ENCODE assay signal across 31 cellular contexts in genomic region chr12:110966081-110966760, GRCh38. TPM values are rescaled to one million over a fixed set of nuclear protein-coding genes. Genes with fewer than 3 reads are reported as not detected.
DNase-seq lines count a peak whose midpoint lies in the region; ATAC-seq, FAIRE-seq and TF ChIP-seq lines count a peak whose summit lies in the region.
"Had no signal": no experiment of that assay in that cellular context is flagged by ENCODE, and none has a peak within 500 bp of the region (broad histone marks: within the 10 kb centered on the region; RNA-seq: fewer than 3 reads in every experiment).

No MANE protein-coding gene starts in this region.

- H3K27ac Mint-ChIP-seq in neural progenitor cell, result peak overlapping the region; percentile 86
- H3K27ac Mint-ChIP-seq in endothelial cell (ENCODE audit: unreplicated experiment), result no peak overlapping the region
- H3K27ac Mint-ChIP-seq: activated naive CD4-positive, alpha-beta T cell treated with anti-CD3 and anti-CD28 coated beads, Interleukin-2, amount 50 U/mL, for 24 hours; naive thymus-derived CD8-positive, alpha-beta T cell; stimulated activated naive B cell treated with anti-CD40 and anti-IgM and Interleukin-4, amounts not matched to agents 10 μg/mL and 1 μg/mL and 100 μg/mL, for 72 hours had no signal

- H4K20me1 ChIP-seq in neural progenitor cell (ENCODE audit: low read depth), result no peaks in the 10 kb centered on the region

- no peak overlapping the region for H3K4me3 ChIP-seq in neural progenitor cell
- H3K4me3 ChIP-seq: colonic mucosa, upper lobe of left lung had no signal

- TF ChIP-seq CTCF in neural progenitor cell (IDR thresholded peaks at IDR 0.05) (no peak), endothelial cell (IDR thresholded peaks at IDR 0.05; ENCODE audit: unreplicated experiment) (no peak)

- H3K9me3 Mint-ChIP-seq in neural progenitor cell (no peaks in the 10 kb centered on the region), endothelial cell (ENCODE audit: unreplicated experiment) (no peaks in the 10 kb centered on the region)

- ATAC-seq in HG02678 (IDR thresholded peaks at IDR 0.05; ENCODE audit: unreplicated experiment), result no peak
- ATAC-seq: naive thymus-derived CD8-positive, alpha-beta T cell; stimulated activated naive B cell treated with anti-CD40 and anti-IgM and Interleukin-4, amounts not matched to agents 10 μg/mL and 1 μg/mL and 100 μg/mL, for 72 hours had no signal

- no peak overlapping the region for H3K9ac ChIP-seq in neural progenitor cell

- no peaks in the 10 kb centered on the region for H3K79me2 ChIP-seq in neural progenitor cell (ENCODE audit: low read depth)

- no peak overlapping the region for H2AFZ ChIP-seq in neural progenitor cell (replicated peaks)

- no peak for FAIRE-seq in GM19239 (lab: Jason Lieb, UNC)
- FAIRE-seq: A204.1, small intestine had no signal

- no peak overlapping the region for H3K4me2 ChIP-seq in neural progenitor cell

- no peaks in the 10 kb centered on the region for H3K27me3 ChIP-seq in neural progenitor cell
- H3K27me3 ChIP-seq: colonic mucosa, upper lobe of left lung had no signal

- DNase-seq in Ammon's horn (ENCODE audit: low spot score), result peak; percentile 4
- peak; percentile 58 for DNase-seq in NCI-H446 treated with DMSO at 0.1 percent for 48 hours (lab: John Stamatoyannopoulos, UW)
- DNase-seq in cerebellum (ENCODE audit: low spot score), result peak; percentile 70
- no peak for DNase-seq in neural progenitor cell (ENCODE audit: low spot score)
- DNase-seq in 8988T, result no peak
- no peak for DNase-seq in endothelial cell (ENCODE audit: low spot score)
- DNase-seq in GM19239 (ENCODE audit: insufficient read length, low spot score), result no peak
- DNase-seq: activated CD4-positive, alpha-beta T cell treated with anti-CD3 and anti-CD28 coated beads for 48 hours; colonic mucosa; effector CD4-positive, alpha-beta T cell; Karpas-422; midbrain; naive thymus-derived CD8-positive, alpha-beta T cell; NCI-H1417 treated with DMSO at 0.1 percent for 48 hours; NCI-H2081 treated with DMSO at 0.1 percent for 48 hours; NCI-H345; SIG-M5; small intestine; stimulated activated naive B cell treated with anti-CD40 and anti-IgM and Interleukin-4, amounts not matched to agents 10 μg/mL and 1 μg/mL and 100 μg/mL, for 72 hours; T-helper 9 cell; upper lobe of left lung had no signal

- H3K36me3 Mint-ChIP-seq in neural progenitor cell, result no peaks in the 10 kb centered on the region
- no peaks in the 10 kb centered on the region for H3K36me3 Mint-ChIP-seq in endothelial cell (ENCODE audit: low read depth, unreplicated experiment)
- H3K36me3 Mint-ChIP-seq: activated naive CD4-positive, alpha-beta T cell treated with anti-CD3 and anti-CD28 coated beads, Interleukin-2, amount 50 U/mL, for 24 hours; stimulated activated naive B cell treated with anti-CD40 and anti-IgM and Interleukin-4, amounts not matched to agents 10 μg/mL and 1 μg/mL and 100 μg/mL, for 72 hours had no signal

- H3K4me3 Mint-ChIP-seq in neural progenitor cell (no peak overlapping the region), endothelial cell (ENCODE audit: unreplicated experiment) (no peak overlapping the region)
- H3K4me3 Mint-ChIP-seq: activated naive CD4-positive, alpha-beta T cell treated with anti-CD3 and anti-CD28 coated beads, Interleukin-2, amount 50 U/mL, for 24 hours; naive thymus-derived CD8-positive, alpha-beta T cell; stimulated activated naive B cell treated with anti-CD40 and anti-IgM and Interleukin-4, amounts not matched to agents 10 μg/mL and 1 μg/mL and 100 μg/mL, for 72 hours had no signal

- no peaks in the 10 kb centered on the region for H3K9me3 ChIP-seq in neural progenitor cell (ENCODE audit: low read depth)
- H3K9me3 ChIP-seq: colonic mucosa had no signal

- H3K36me3 ChIP-seq in neural progenitor cell, result no peaks in the 10 kb centered on the region
- H3K36me3 ChIP-seq: colonic mucosa, upper lobe of left lung had no signal

- peaks cover under 1% of the 10 kb centered on the region for H3K27me3 Mint-ChIP-seq in neural progenitor cell (ENCODE audit: insufficient read depth, low read depth)
- no peaks in the 10 kb centered on the region for H3K27me3 Mint-ChIP-seq in endothelial cell (ENCODE audit: unreplicated experiment)

- peaks cover 6% of the 10 kb centered on the region for H3K4me1 Mint-ChIP-seq in neural progenitor cell
- H3K4me1 Mint-ChIP-seq in endothelial cell (ENCODE audit: unreplicated experiment), result no peaks in the 10 kb centered on the region
- H3K4me1 Mint-ChIP-seq: activated naive CD4-positive, alpha-beta T cell treated with anti-CD3 and anti-CD28 coated beads, Interleukin-2, amount 50 U/mL, for 24 hours; naive thymus-derived CD8-positive, alpha-beta T cell; stimulated activated naive B cell treated with anti-CD40 and anti-IgM and Interleukin-4, amounts not matched to agents 10 μg/mL and 1 μg/mL and 100 μg/mL, for 72 hours had no signal

- no peaks in the 10 kb centered on the region for H3K4me1 ChIP-seq in neural progenitor cell
- H3K4me1 ChIP-seq: colonic mucosa, upper lobe of left lung had no signal

- no peak overlapping the region for H3K27ac ChIP-seq in neural progenitor cell
- H3K27ac ChIP-seq: colonic mucosa, epithelial cell of prostate, upper lobe of left lung, VCaP had no signal

- H3F3A ChIP-seq in neural progenitor cell (ENCODE audit: low read depth), result no peaks in the 10 kb centered on the region

RNA-seq across cellular contexts. Expression of gene MYL2, which starts 45.8 kb away (rescaled TPM):
- total RNA-seq in cerebellum (not detected), neural progenitor cell (ENCODE audit: low replicate concordance) (not detected in 2 replicates), endothelial cell (ENCODE audit: unreplicated experiment) (not detected)
- total RNA-seq: Daoy; H7; kidney epithelial cell; lower leg skin; naive thymus-derived CD8-positive, alpha-beta T cell; osteoblast; upper lobe of left lung had no signal

Comparison
In these comparisons a context has a peak if more than half of its experiments do, and no peak if none do; other contexts are left out.
1. DNase-seq: peak in Ammon's horn (single experiment), NCI-H446 treated with DMSO at 0.1 percent for 48 hours (single experiment) and cerebellum (single experiment); none in neural progenitor cell (single experiment), 8988T (single experiment), endothelial cell (single experiment) and GM19239 (single experiment).